ENCODE assay signal across 9 cellular contexts in genomic region chr17:7046725-7047397, GRCh38. TPM values are rescaled to one million over a fixed set of nuclear protein-coding genes. Genes with fewer than 3 reads are reported as not detected.
DNase-seq lines count a peak whose midpoint lies in the region; ATAC-seq and TF ChIP-seq lines count a peak whose summit lies in the region.
"Not testable (repeated sequence)": the region's sequence is repeated elsewhere in the genome, so short reads cannot be mapped to it uniquely, and the experiment has no call there.
"Had no signal": no experiment of that assay in that cellular context is flagged by ENCODE, and none has a peak within 500 bp of the region (broad histone marks: within the 10 kb centered on the region; RNA-seq: fewer than 3 reads in every experiment).

No MANE protein-coding gene starts in this region.

- H3K9me3 ChIP-seq in heart right ventricle; naive thymus-derived CD4-positive, alpha-beta T cell (ENCODE audit: control insufficient read depth in 2 of 3, low read length in 3 of 3): not testable (repeated sequence)

- not testable (repeated sequence) for ATAC-seq in heart right ventricle
- peak; percentile 41 for ATAC-seq in naive thymus-derived CD4-positive, alpha-beta T cell

- peaks cover 0 to 46% (median 31%) of the 10 kb centered on the region in 7 donors for H3K4me1 Mint-ChIP-seq in naive thymus-derived CD4-positive, alpha-beta T cell

- H3K9me3 Mint-ChIP-seq in naive thymus-derived CD4-positive, alpha-beta T cell, result not testable (repeated sequence)

- H3K4me3 ChIP-seq in brain microvascular endothelial cell (ENCODE audit: low read depth, low read length) (peak overlapping the region; percentile 3), heart right ventricle (peak overlapping the region in 7 of 10 donors; percentile 15 to 37 (median 31))
- H3K4me3 ChIP-seq in naive thymus-derived CD4-positive, alpha-beta T cell (ENCODE audit: low read length), result peak overlapping the region; percentile 66

- not testable (repeated sequence) for H3K27ac ChIP-seq in brain microvascular endothelial cell
- peak overlapping the region in 1 of 10 donors; percentile 45 for H3K27ac ChIP-seq in heart right ventricle
- H3K27ac ChIP-seq in naive thymus-derived CD4-positive, alpha-beta T cell (ENCODE audit: low read depth, low read length), result peak overlapping the region; percentile 74

- CTCF ChIA-PET in naive thymus-derived CD4-positive, alpha-beta T cell (lab: Charles Lee), result interaction anchor here (0.5 to 6.4 kb wide), 12 partner anchors 10 to 1190 kb away, joined by 3 to 145 read pairs (median 9); partner anchors contain the start of gene SLC16A13

- 11 to 19% methylated on average over 26 of the region's 26 CpGs for WGBS in heart right ventricle, 2 donors

- H3K27me3 Mint-ChIP-seq in naive thymus-derived CD4-positive, alpha-beta T cell, result peaks cover 0 to 32% (median 0%) of the 10 kb centered on the region in 5 donors

- POLR2A ChIA-PET in naive thymus-derived CD4-positive, alpha-beta T cell (lab: Charles Lee), result interaction anchor here (0.8 to 2.6 kb wide), 14 partner anchors 9 to 640 kb away, joined by 3 to 28 read pairs (median 6); partner anchors contain the start of genes DVL2, GABARAP, PHF23 and SLC16A13

- not testable (repeated sequence) for TF ChIP-seq CTCF in brain microvascular endothelial cell (IDR thresholded peaks at IDR 0.05; ENCODE audit: low read depth, low read length, missing control alignments); heart right ventricle (IDR thresholded peaks at IDR 0.05)

- H3K4me3 Mint-ChIP-seq in naive thymus-derived CD4-positive, alpha-beta T cell, result peak overlapping the region; percentile 78 to 91 (median 86)

- not testable (repeated sequence) for TF ChIP-seq RAD21 in Ishikawa (IDR thresholded peaks at IDR 0.05; ENCODE audit: low read depth)

- H3K36me3 Mint-ChIP-seq in naive thymus-derived CD4-positive, alpha-beta T cell, result not testable (repeated sequence)

- DNase-seq in CD1c-positive myeloid dendritic cell (ENCODE audit: extremely low spot score) (peak; percentile 60), SW480 (ENCODE audit: low spot score) (peak; percentile 89)
- peak; percentile 59 for DNase-seq in activated CD8-positive, alpha-beta memory T cell treated with anti-CD3 and anti-CD28 coated beads, Interleukin-2, amount 50 U/mL, for 4 hours
- DNase-seq in brain microvascular endothelial cell, heart right ventricle: not testable (repeated sequence)
- DNase-seq in naive thymus-derived CD4-positive, alpha-beta T cell, result peak; percentile 43 to 92 (median 78)
- DNase-seq in stimulated activated CD8-positive, alpha-beta memory T cell treated with anti-CD3 and anti-CD28 coated beads, Interleukin-12 subunit alpha, Interleukin-12 subunit beta, amount 100 ng/mL, for 1 hour (ENCODE audit: low read depth), result peak; percentile 54

- in situ Hi-C loops in brain microvascular endothelial cell (cut with HindIII; ENCODE audit: low pct_ligation_motif_present, low sequenced_read_pairs), result not testable (repeated sequence)

- H3K27me3 ChIP-seq in brain microvascular endothelial cell (replicated peaks) (peaks cover 29% of the 10 kb centered on the region), heart right ventricle (peaks cover 5 to 57% (median 32%) of the 10 kb centered on the region in 7 donors)
- H3K27me3 ChIP-seq in naive thymus-derived CD4-positive, alpha-beta T cell (ENCODE audit: control insufficient read depth in 2 of 2, insufficient read depth in 2 of 2, low read length in 2 of 2), result not testable (repeated sequence)

- intact Hi-C loops in heart right ventricle (cut with DNase I), result loop anchor here in 6 of 10 donors (1.0 to 10.0 kb wide), 4 partner anchors 89 to 258 kb away; partner anchors contain the start of genes YBX2 (in 2 of the 6) and EIF5A (in 1 of the 6)
- intact Hi-C loops in naive thymus-derived CD4-positive, alpha-beta T cell (cut with micrococcal nuclease), result loop anchor here (1.0 to 10.0 kb wide), 8 partner anchors 12 to 788 kb away; partner anchors contain the start of genes KDM6B (in 1 of the 2) and RNASEK (in 1 of the 2)

- not testable (repeated sequence) for TF ChIP-seq EP300 in Ishikawa (IDR thresholded peaks at IDR 0.05; ENCODE audit: borderline replicate concordance)

- peaks cover 9 to 43% (median 36%) of the 10 kb centered on the region in 9 donors for H3K4me1 ChIP-seq in heart right ventricle
- peaks cover 25 to 27% of the 10 kb centered on the region in 2 donors for H3K4me1 ChIP-seq in naive thymus-derived CD4-positive, alpha-beta T cell (ENCODE audit: control insufficient read depth in 2 of 2, insufficient read depth in 2 of 2, low read length in 2 of 2)

- H3K27ac Mint-ChIP-seq in naive thymus-derived CD4-positive, alpha-beta T cell, result peak overlapping the region; percentile 69 to 96 (median 92)

- not testable (repeated sequence) for H3K36me3 ChIP-seq in brain microvascular endothelial cell (replicated peaks); heart right ventricle; naive thymus-derived CD4-positive, alpha-beta T cell (ENCODE audit: control insufficient read depth in 2 of 3, insufficient read depth in 3 of 3, low read length in 3 of 3)

TF ChIP-seq in Ishikawa, 13 proteins besides CTCF, POLR2A, EP300 and RAD21:
- peak; percentile 29; the same call in 1 of the 2 replicates for TF ChIP-seq USF1 (IDR thresholded peaks at IDR 0.05)

RNA-seq across cellular contexts. Expression of gene SLC16A11, which starts 3.0 kb away (rescaled TPM):
- 1 to 10 TPM in 1 of 10 donors, under 1 TPM in 9; 0.19 to 1.1 (median 0.48) TPM for total RNA-seq in heart right ventricle
- 1 to 10 TPM in 1 of 2 donors, under 1 TPM in 1; 0.78 to 2.1 TPM for polyA plus RNA-seq in heart right ventricle
- total RNA-seq in naive thymus-derived CD4-positive, alpha-beta T cell, result 1 to 10 TPM in 3 of 5 experiments, under 1 TPM in 2; 0.24 to 1.7 (median 1.4) TPM
- polyA plus RNA-seq in naive thymus-derived CD4-positive, alpha-beta T cell, result 1 to 10 TPM; 1.1 TPM
- total RNA-seq: SJCRH30 had no signal

RNA-seq across cellular contexts. Expression of gene SLC16A13, which starts 11.0 kb away (rescaled TPM):
- 1 to 10 TPM in 9 of 10 donors, under 1 TPM in 1; 0.70 to 2.1 (median 1.5) TPM for total RNA-seq in heart right ventricle
- 1 to 10 TPM; 1.1 to 2.0 TPM for polyA plus RNA-seq in heart right ventricle
- 10 to 100 TPM in 3 of 5 experiments, 1 to 10 TPM in 2; 3.4 to 20.9 (median 15.0) TPM for total RNA-seq in naive thymus-derived CD4-positive, alpha-beta T cell
- 1 to 10 TPM; 1.8 to 3.5 TPM for polyA plus RNA-seq in naive thymus-derived CD4-positive, alpha-beta T cell

RNA-seq across cellular contexts. Expression of gene BCL6B, which starts 24.0 kb away (rescaled TPM):
- total RNA-seq in heart right ventricle, result 10 to 100 TPM in 8 of 10 donors, 1 to 10 TPM in 2; 9.6 to 35.4 (median 18.3) TPM
- polyA plus RNA-seq in heart right ventricle, result 1 to 10 TPM; 9.5 to 9.7 TPM
- total RNA-seq in naive thymus-derived CD4-positive, alpha-beta T cell, result under 1 TPM in 1 of 5 experiments, not detected in 4; 0.70 TPM
- not detected for polyA plus RNA-seq in naive thymus-derived CD4-positive, alpha-beta T cell

RNA-seq across cellular contexts. Expression of gene CLEC10A, which starts 33.2 kb away (rescaled TPM):
- 10 to 100 TPM in 1 of 10 donors, 1 to 10 TPM in 9; 1.4 to 26.3 (median 2.1) TPM for total RNA-seq in heart right ventricle
- polyA plus RNA-seq in heart right ventricle, result 1 to 10 TPM; 2.5 to 3.4 TPM
- total RNA-seq in naive thymus-derived CD4-positive, alpha-beta T cell, result 10 to 100 TPM in 1 of 5 experiments, 1 to 10 TPM in 3, not detected in 1; 1.4 to 10.6 (median 4.9) TPM
- polyA plus RNA-seq in naive thymus-derived CD4-positive, alpha-beta T cell, result not detected
- total RNA-seq: SJCRH30 had no signal

RNA-seq across cellular contexts. Expression of gene RNASEK, which starts 34.4 kb away (rescaled TPM):
- total RNA-seq in heart right ventricle, result 100 to 1,000 TPM; 144 to 241 (median 160) TPM
- 100 to 1,000 TPM; 220 to 429 TPM for polyA plus RNA-seq in heart right ventricle
- 100 to 1,000 TPM; 107 to 184 (median 140) TPM for total RNA-seq in naive thymus-derived CD4-positive, alpha-beta T cell
- 100 to 1,000 TPM; 539 to 628 TPM for polyA plus RNA-seq in naive thymus-derived CD4-positive, alpha-beta T cell

Comparison
In these comparisons a context has a peak if more than half of its experiments do, and no peak if none do; other contexts are left out.
1. H3K4me3 ChIP-seq: peak in every context shown above with its lines; median percentile 66 in naive thymus-derived CD4-positive, alpha-beta T cell; 31 in heart right ventricle; 3 in brain microvascular endothelial cell.
2. RNA of gene BCL6B, which starts 24.0 kb away (total RNA-seq): 9.6 to 35.4 TPM in heart right ventricle; 0.70 TPM in naive thymus-derived CD4-positive, alpha-beta T cell; every median in the first group is over 4 times any median in the second.